ENCODE assay signal across 26 cellular contexts in the genomic region with DNA sequence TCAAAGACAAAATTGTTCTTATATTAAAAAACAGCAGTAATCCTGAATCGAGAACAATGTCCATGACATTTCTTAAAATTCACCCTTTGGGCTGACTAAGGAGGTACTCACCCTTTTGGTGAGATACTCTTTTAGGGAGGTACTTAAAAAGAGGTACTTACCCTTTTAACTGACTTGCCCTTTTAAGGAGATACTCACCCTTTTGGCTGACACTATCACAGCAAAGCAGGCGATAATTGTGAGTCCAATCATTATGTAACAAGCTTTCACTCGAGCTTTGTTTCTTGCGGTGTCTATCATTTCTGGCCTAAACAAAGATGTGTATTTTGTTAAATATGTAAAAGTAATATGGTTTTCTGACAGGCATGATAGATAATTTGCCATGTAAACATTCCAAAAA. TPM values are rescaled to one million over a fixed set of nuclear protein-coding genes. Genes with fewer than 3 reads are reported as not detected.
"Had no signal": no experiment of that assay in that cellular context is flagged by ENCODE, and none has a peak within 500 bp of the region (broad histone marks: within the 10 kb centered on the region; RNA-seq: fewer than 3 reads in every experiment).

No MANE protein-coding gene starts in this region.

- H3K4me2 ChIP-seq: hepatocyte, neural progenitor cell had no signal

- H3K36me3 ChIP-seq: cardiac muscle cell, left ventricle myocardium inferior, neural progenitor cell, spleen, thyroid gland had no signal

- H3K9me3 ChIP-seq: body of pancreas, left ventricle myocardium inferior, spleen, thyroid gland had no signal

- H3K27ac ChIP-seq: body of pancreas, cardiac muscle cell, hepatocyte, left ventricle myocardium inferior, neural progenitor cell, spleen, thyroid gland had no signal

- H3K4me3 ChIP-seq: body of pancreas, cardiac muscle cell, hepatocyte, left ventricle myocardium inferior, neural progenitor cell, spleen, thyroid gland had no signal

- H2AFZ ChIP-seq: hepatocyte, neural progenitor cell had no signal

- H3K27ac Mint-ChIP-seq: activated CD4-positive, alpha-beta T cell treated with anti-CD3 and anti-CD28 coated beads, Interleukin-2, amount 10 ng/mL, durations not matched to agents 7 days and 5 days; activated naive CD4-positive, alpha-beta T cell treated with anti-CD3 and anti-CD28 coated beads for 36 hours; endodermal cell; mesothelial cell of epicardium; naive thymus-derived CD8-positive, alpha-beta T cell; neural progenitor cell; progenitor cell of endocrine pancreas; T-helper 1 cell treated with Interleukin-12 subunit alpha and Interleukin-12 subunit beta and Interleukin-4 antibody, amounts not matched to agents 30 μg/mL and 1 μg/mL, for 36 hours had no signal

- H3K4me3 Mint-ChIP-seq: activated CD4-positive, alpha-beta T cell treated with anti-CD3 and anti-CD28 coated beads, Interleukin-2, amount 10 ng/mL, durations not matched to agents 7 days and 5 days; activated naive CD4-positive, alpha-beta T cell treated with anti-CD3 and anti-CD28 coated beads for 36 hours; activated T-cell treated with anti-CD3 and anti-CD28 coated beads, Interleukin-2, amount 50 U/mL, for 4 hours; endodermal cell; mesothelial cell of epicardium; naive thymus-derived CD8-positive, alpha-beta T cell; neural progenitor cell; T-helper 1 cell treated with Interleukin-12 subunit alpha and Interleukin-12 subunit beta and Interleukin-4 antibody, amounts not matched to agents 30 μg/mL and 1 μg/mL, for 36 hours had no signal

- DNase-seq: activated CD4-positive, alpha-beta T cell treated with anti-CD3 and anti-CD28 coated beads, Interleukin-2, amount 10 ng/mL, durations not matched to agents 7 days and 5 days; activated CD8-positive, alpha-beta memory T cell treated with anti-CD3 and anti-CD28 coated beads, Interleukin-2, amount 50 U/mL, for 48 hours; activated effector memory CD4-positive, alpha-beta T cell treated with Interleukin-2 at 50 U/mL for 16 hours; activated naive CD4-positive, alpha-beta T cell treated with anti-CD3 and anti-CD28 coated beads for 36 hours; activated T-cell treated with anti-CD3 and anti-CD28 coated beads, Interleukin-2, amount 50 U/mL, for 4 hours; body of pancreas; cortex of kidney; endodermal cell; foreskin melanocyte; glutamatergic neuron; kidney glomerular epithelial cell; left ventricle myocardium inferior; naive thymus-derived CD8-positive, alpha-beta T cell; spleen; stimulated activated CD4-positive, alpha-beta T cell treated with anti-CD3 and anti-CD28 coated beads, Interleukin-4, amount 100 ng/mL, for 1 hour; stimulated activated naive CD4-positive, alpha-beta T cell treated with Interleukin-2 at 50 U/mL for 16 hours; substantia nigra; T1000; thyroid gland had no signal

- H3K27me3 ChIP-seq: thyroid gland had no signal

- H3K36me3 Mint-ChIP-seq: mesothelial cell of epicardium, neural progenitor cell had no signal

- H3K4me1 ChIP-seq: neural progenitor cell had no signal

- H3K9ac ChIP-seq: neural progenitor cell had no signal

- H3K9me3 Mint-ChIP-seq: activated CD4-positive, alpha-beta T cell treated with anti-CD3 and anti-CD28 coated beads, Interleukin-2, amount 10 ng/mL, durations not matched to agents 7 days and 5 days; activated naive CD4-positive, alpha-beta T cell treated with anti-CD3 and anti-CD28 coated beads for 36 hours; activated T-cell treated with anti-CD3 and anti-CD28 coated beads, Interleukin-2, amount 50 U/mL, for 4 hours; endodermal cell; mesothelial cell of epicardium; naive thymus-derived CD8-positive, alpha-beta T cell; neural progenitor cell; T-helper 1 cell treated with Interleukin-12 subunit alpha and Interleukin-12 subunit beta and Interleukin-4 antibody, amounts not matched to agents 30 μg/mL and 1 μg/mL, for 36 hours had no signal

- H3K79me2 ChIP-seq: hepatocyte had no signal

RNA-seq across cellular contexts. Expression of a gene that starts 3.7 kb away (rescaled TPM):
- total RNA-seq: activated CD4-positive, alpha-beta T cell treated with anti-CD3 and anti-CD28 coated beads, Interleukin-2, amount 10 ng/mL, durations not matched to agents 7 days and 5 days; activated naive CD4-positive, alpha-beta T cell treated with anti-CD3 and anti-CD28 coated beads for 36 hours; activated T-cell treated with anti-CD3 and anti-CD28 coated beads, Interleukin-2, amount 50 U/mL, for 4 hours; body of pancreas; cardiac muscle cell; naive thymus-derived CD8-positive, alpha-beta T cell; osteocyte; spleen had no signal
- polyA plus RNA-seq: naive thymus-derived CD8-positive, alpha-beta T cell had no signal
